Comparison of ENCODE assay signal across 2 cellular contexts in the genomic region with DNA sequence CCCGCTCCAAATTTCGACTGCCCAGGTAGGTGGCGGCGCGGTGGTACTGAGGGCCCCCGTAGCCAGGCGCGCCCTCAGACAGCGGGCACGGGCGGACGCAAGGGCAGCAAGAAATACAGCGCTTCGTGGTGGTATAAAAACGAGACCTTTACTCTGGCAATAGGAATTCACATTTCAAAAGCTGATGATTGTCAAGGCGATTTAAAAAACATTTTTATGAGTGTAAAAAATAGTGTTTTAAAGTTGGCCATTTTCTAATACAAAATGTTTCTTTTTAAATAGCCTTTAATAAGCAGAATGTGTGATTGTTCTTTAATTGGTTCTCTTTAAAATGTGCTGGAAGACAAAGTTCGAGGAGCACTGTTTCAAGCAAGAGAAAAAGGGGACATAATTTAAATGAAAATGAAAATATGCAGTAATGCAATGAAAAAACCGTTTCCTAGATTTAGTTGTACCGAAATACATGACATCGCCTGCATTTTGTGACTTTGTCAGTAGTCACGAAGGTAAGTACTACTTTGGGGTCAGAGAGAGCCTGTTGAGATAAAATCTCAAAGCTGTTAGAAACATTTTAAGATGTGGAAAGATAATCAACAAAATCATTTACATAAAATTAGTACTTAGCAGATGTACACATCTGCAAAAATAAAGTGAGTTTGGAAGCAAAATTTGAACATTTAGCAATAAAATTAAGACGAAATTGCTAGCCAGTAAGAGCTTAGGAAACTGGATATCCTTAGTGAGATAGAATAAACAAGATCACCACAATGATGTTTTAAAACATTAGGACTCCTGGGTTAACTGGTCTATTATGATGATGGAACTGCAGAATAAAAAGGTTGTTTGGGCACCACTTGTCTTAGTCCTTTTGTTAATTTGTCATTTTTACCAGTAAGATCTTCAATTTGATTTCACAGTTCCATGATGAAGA.
TF ChIP-seq lines count a peak whose summit lies in the region.

No MANE protein-coding gene starts in this region.

TF ChIP-seq in Ishikawa, 13 proteins besides CTCF, POLR2A, EP300 and RAD21 (continued from another document):
- no peak for TF ChIP-seq NFIC (IDR thresholded peaks at IDR 0.05)
- 0 out of 2 replicates have a peak, but pooled peaks have one; percentile 0 for TF ChIP-seq TEAD4 (IDR thresholded peaks at IDR 0.05)
- TF ChIP-seq ZBTB7A (IDR thresholded peaks at IDR 0.05; ENCODE audit: low read depth): no peak
- TF ChIP-seq USF1 (IDR thresholded peaks at IDR 0.05): no peak
TF ChIP-seq in Ishikawa: peak in this region for 1.

TF ChIP-seq in HepG2, 621 proteins besides CTCF, POLR2A, EP300 and RAD21 (continues in another document):
- TF ChIP-seq, protein P1, sequence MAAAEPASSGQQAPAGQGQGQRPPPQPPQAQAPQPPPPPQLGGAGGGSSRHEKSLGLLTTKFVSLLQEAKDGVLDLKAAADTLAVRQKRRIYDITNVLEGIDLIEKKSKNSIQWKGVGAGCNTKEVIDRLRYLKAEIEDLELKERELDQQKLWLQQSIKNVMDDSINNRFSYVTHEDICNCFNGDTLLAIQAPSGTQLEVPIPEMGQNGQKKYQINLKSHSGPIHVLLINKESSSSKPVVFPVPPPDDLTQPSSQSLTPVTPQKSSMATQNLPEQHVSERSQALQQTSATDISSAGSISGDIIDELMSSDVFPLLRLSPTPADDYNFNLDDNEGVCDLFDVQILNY (CRISPR knock-in tag; conservative IDR thresholded peaks at IDR 0.05): no peak
- TF ChIP-seq MIXL1 (CRISPR knock-in tag; IDR thresholded peaks at IDR 0.05) (no peak), ZNF567 (CRISPR knock-in tag; IDR thresholded peaks at IDR 0.05; ENCODE audit: borderline replicate concordance) (no peak), ZNF282 (IDR thresholded peaks at IDR 0.05; ENCODE audit: partially characterized antibody) (no peak), ARID5B (CRISPR knock-in tag; IDR thresholded peaks at IDR 0.05) (no peak), ZNF790 (CRISPR knock-in tag; IDR thresholded peaks at IDR 0.05; ENCODE audit: borderline replicate concordance) (0 out of 2 replicates have a peak, but pooled peaks have one; percentile 7), ZNF7 (CRISPR knock-in tag; IDR thresholded peaks at IDR 0.05) (no peak), ZMYM3 (CRISPR knock-in tag; IDR thresholded peaks at IDR 0.05) (no peak), ZNF431 (CRISPR knock-in tag; IDR thresholded peaks at IDR 0.05; ENCODE audit: borderline replicate concordance, low read depth) (no peak), ZSCAN25 (CRISPR knock-in tag; IDR thresholded peaks at IDR 0.05) (0 out of 2 replicates have a peak, but pooled peaks have one; percentile 7), RAD51 (IDR thresholded peaks at IDR 0.05; ENCODE audit: borderline replicate concordance) (no peak), ZNF296 (CRISPR knock-in tag; conservative IDR thresholded peaks at IDR 0.05) (no peak), CBFB (CRISPR knock-in tag; IDR thresholded peaks at IDR 0.05) (no peak), ZNF30 (CRISPR knock-in tag; IDR thresholded peaks at IDR 0.05) (no peak), FOSL2 (CRISPR knock-in tag; IDR thresholded peaks at IDR 0.05) (no peak), ZNF816 (CRISPR knock-in tag; IDR thresholded peaks at IDR 0.05; ENCODE audit: borderline replicate concordance) (no peak), ELF4 (CRISPR knock-in tag; IDR thresholded peaks at IDR 0.05; ENCODE audit: borderline replicate concordance) (0 out of 2 replicates have a peak, but pooled peaks have one; percentile 46), ZFP1 (CRISPR knock-in tag; IDR thresholded peaks at IDR 0.05) (no peak), ZNF33A (CRISPR knock-in tag; IDR thresholded peaks at IDR 0.05; ENCODE audit: borderline replicate concordance) (no peak), ZNF260 (CRISPR knock-in tag; IDR thresholded peaks at IDR 0.05; ENCODE audit: borderline replicate concordance, low read depth) (no peak), ZNF644 (CRISPR knock-in tag; IDR thresholded peaks at IDR 0.05; ENCODE audit: low read depth) (no peak), HNRNPUL1 (IDR thresholded peaks at IDR 0.05; ENCODE audit: low read depth, low read length) (no peak), KLF15 (CRISPR knock-in tag; IDR thresholded peaks at IDR 0.05; ENCODE audit: borderline replicate concordance) (0 out of 2 replicates have a peak, but pooled peaks have one; percentile 12), ATAD3A (CRISPR knock-in tag; IDR thresholded peaks at IDR 0.05) (no peak), MZF1 (CRISPR knock-in tag; IDR thresholded peaks at IDR 0.05; ENCODE audit: borderline replicate concordance) (no peak), ZBTB25 (CRISPR knock-in tag; IDR thresholded peaks at IDR 0.05) (0 out of 2 replicates have a peak, but pooled peaks have one; percentile 14), ZBTB7B (CRISPR knock-in tag; IDR thresholded peaks at IDR 0.05) (no peak), ZNF766 (CRISPR knock-in tag; IDR thresholded peaks at IDR 0.05; ENCODE audit: borderline replicate concordance) (no peak), GABPA (IDR thresholded peaks at IDR 0.05; ENCODE audit: low read depth, low read length) (no peak), GABPA (CRISPR knock-in tag; IDR thresholded peaks at IDR 0.05; ENCODE audit: low read depth) (no peak), ZMYM4 (CRISPR knock-in tag; IDR thresholded peaks at IDR 0.05) (0 out of 2 replicates have a peak, but pooled peaks have one; percentile 3), NKX3-1 (CRISPR knock-in tag; IDR thresholded peaks at IDR 0.05) (no peak), ZZZ3 (CRISPR knock-in tag; IDR thresholded peaks at IDR 0.05; ENCODE audit: borderline replicate concordance) (no peak), ZFP36 (IDR thresholded peaks at IDR 0.05; ENCODE audit: borderline replicate concordance, low read depth, low read length, partially characterized antibody) (no peak), ZNF746 (CRISPR knock-in tag; IDR thresholded peaks at IDR 0.05) (no peak), MED13 (CRISPR knock-in tag; IDR thresholded peaks at IDR 0.05) (no peak), PRPF4 (IDR thresholded peaks at IDR 0.05; ENCODE audit: low read depth, low read length, poor library complexity, severe bottlenecking) (no peak), CENPBD1 (CRISPR knock-in tag; IDR thresholded peaks at IDR 0.05; ENCODE audit: borderline replicate concordance, low read depth) (no peak), ZNF83 (CRISPR knock-in tag; IDR thresholded peaks at IDR 0.05; ENCODE audit: borderline replicate concordance) (no peak), NFE2L1 (CRISPR knock-in tag; IDR thresholded peaks at IDR 0.05; ENCODE audit: borderline replicate concordance) (no peak), TBP (CRISPR knock-in tag; IDR thresholded peaks at IDR 0.05) (no peak), ZNF556 (CRISPR knock-in tag; IDR thresholded peaks at IDR 0.05; ENCODE audit: borderline replicate concordance) (no peak), SRSF1 (optimal IDR thresholded peaks at IDR 0.05; ENCODE audit: low read depth, low read length) (peak; percentile 6), KMT2A (CRISPR knock-in tag; IDR thresholded peaks at IDR 0.05) (peak; percentile 50; the same call in 1 of the 2 replicates), NPAS2 (CRISPR knock-in tag; IDR thresholded peaks at IDR 0.05; ENCODE audit: borderline replicate concordance) (no peak), MBD4 (IDR thresholded peaks at IDR 0.05; ENCODE audit: borderline replicate concordance, low read length) (no peak), FOXK2 (IDR thresholded peaks at IDR 0.05) (no peak), GATAD1 (CRISPR knock-in tag; IDR thresholded peaks at IDR 0.05) (no peak), YEATS4 (CRISPR knock-in tag; IDR thresholded peaks at IDR 0.05; ENCODE audit: borderline replicate concordance) (no peak), MAZ (IDR thresholded peaks at IDR 0.05; ENCODE audit: borderline replicate concordance, low read depth, low read length) (no peak), MAZ (CRISPR knock-in tag; IDR thresholded peaks at IDR 0.05; ENCODE audit: low read depth) (no peak), ZNF484 (CRISPR knock-in tag; IDR thresholded peaks at IDR 0.05; ENCODE audit: borderline replicate concordance, low read depth) (no peak), FOXA1 (IDR thresholded peaks at IDR 0.05) (no peak), FOXA1 (CRISPR knock-in tag; IDR thresholded peaks at IDR 0.05) (no peak), CAMTA2 (CRISPR knock-in tag; IDR thresholded peaks at IDR 0.05; ENCODE audit: borderline replicate concordance) (no peak), ZNF44 (CRISPR knock-in tag; IDR thresholded peaks at IDR 0.05) (no peak), ZNF317 (CRISPR knock-in tag; IDR thresholded peaks at IDR 0.05) (0 out of 2 replicates have a peak, but pooled peaks have one; percentile 20), ZNF891 (CRISPR knock-in tag; IDR thresholded peaks at IDR 0.05) (no peak)
- TF ChIP-seq, protein P2, sequence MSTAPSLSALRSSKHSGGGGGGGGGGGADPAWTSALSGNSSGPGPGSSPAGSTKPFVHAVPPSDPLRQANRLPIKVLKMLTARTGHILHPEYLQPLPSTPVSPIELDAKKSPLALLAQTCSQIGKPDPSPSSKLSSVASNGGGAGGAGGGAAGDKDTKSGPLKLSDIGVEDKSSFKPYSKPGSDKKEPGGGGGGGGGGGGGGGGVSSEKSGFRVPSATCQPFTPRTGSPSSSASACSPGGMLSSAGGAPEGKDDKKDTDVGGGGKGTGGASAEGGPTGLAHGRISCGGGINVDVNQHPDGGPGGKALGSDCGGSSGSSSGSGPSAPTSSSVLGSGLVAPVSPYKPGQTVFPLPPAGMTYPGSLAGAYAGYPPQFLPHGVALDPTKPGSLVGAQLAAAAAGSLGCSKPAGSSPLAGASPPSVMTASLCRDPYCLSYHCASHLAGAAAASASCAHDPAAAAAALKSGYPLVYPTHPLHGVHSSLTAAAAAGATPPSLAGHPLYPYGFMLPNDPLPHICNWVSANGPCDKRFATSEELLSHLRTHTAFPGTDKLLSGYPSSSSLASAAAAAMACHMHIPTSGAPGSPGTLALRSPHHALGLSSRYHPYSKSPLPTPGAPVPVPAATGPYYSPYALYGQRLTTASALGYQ (CRISPR knock-in tag; IDR thresholded peaks at IDR 0.05): no peak
- TF ChIP-seq, protein P3, sequence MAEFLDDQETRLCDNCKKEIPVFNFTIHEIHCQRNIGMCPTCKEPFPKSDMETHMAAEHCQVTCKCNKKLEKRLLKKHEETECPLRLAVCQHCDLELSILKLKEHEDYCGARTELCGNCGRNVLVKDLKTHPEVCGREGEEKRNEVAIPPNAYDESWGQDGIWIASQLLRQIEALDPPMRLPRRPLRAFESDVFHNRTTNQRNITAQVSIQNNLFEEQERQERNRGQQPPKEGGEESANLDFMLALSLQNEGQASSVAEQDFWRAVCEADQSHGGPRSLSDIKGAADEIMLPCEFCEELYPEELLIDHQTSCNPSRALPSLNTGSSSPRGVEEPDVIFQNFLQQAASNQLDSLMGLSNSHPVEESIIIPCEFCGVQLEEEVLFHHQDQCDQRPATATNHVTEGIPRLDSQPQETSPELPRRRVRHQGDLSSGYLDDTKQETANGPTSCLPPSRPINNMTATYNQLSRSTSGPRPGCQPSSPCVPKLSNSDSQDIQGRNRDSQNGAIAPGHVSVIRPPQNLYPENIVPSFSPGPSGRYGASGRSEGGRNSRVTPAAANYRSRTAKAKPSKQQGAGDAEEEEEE (CRISPR knock-in tag; IDR thresholded peaks at IDR 0.05; ENCODE audit: borderline replicate concordance): no peak
- TF ChIP-seq, protein P4, sequence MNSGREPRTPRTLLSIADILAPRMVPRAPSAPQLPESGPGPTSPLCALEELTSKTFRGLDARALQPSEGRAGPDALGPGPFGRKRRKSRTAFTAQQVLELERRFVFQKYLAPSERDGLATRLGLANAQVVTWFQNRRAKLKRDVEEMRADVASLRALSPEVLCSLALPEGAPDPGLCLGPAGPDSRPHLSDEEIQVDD (CRISPR knock-in tag; IDR thresholded peaks at IDR 0.05; ENCODE audit: borderline replicate concordance): no peak
